In genomic region chr6:131581523-131581922, GRCh38 we compare ENCODE assay signal across 1 cellular context.
TF ChIP-seq lines count a peak whose summit lies in the region.

No MANE protein-coding gene starts in this region.

TF ChIP-seq in HepG2, 621 proteins besides CTCF, POLR2A, EP300 and RAD21:
- TF ChIP-seq AFF4 (CRISPR knock-in tag; IDR thresholded peaks at IDR 0.05): no peak
- TF ChIP-seq MLXIP (CRISPR knock-in tag; IDR thresholded peaks at IDR 0.05; ENCODE audit: borderline replicate concordance): no peak
- no peak for TF ChIP-seq HCFC1 (IDR thresholded peaks at IDR 0.05; ENCODE audit: low read depth, low read length)
- TF ChIP-seq ARNT2 (CRISPR knock-in tag; IDR thresholded peaks at IDR 0.05; ENCODE audit: low read depth): no peak
- TF ChIP-seq MTERF4 (CRISPR knock-in tag; IDR thresholded peaks at IDR 0.05): no peak
- TF ChIP-seq IRF1 (CRISPR knock-in tag; IDR thresholded peaks at IDR 0.05; ENCODE audit: low read depth): no peak
- no peak for TF ChIP-seq EEA1 (CRISPR knock-in tag; IDR thresholded peaks at IDR 0.05; ENCODE audit: borderline replicate concordance)
- no peak for TF ChIP-seq REPIN1 (CRISPR knock-in tag; IDR thresholded peaks at IDR 0.05; ENCODE audit: borderline replicate concordance, low read depth)
- TF ChIP-seq GRHL1 (CRISPR knock-in tag; conservative IDR thresholded peaks at IDR 0.05): no peak
- TF ChIP-seq REST (IDR thresholded peaks at IDR 0.05; ENCODE audit: borderline replicate concordance in 1 of 2, low read depth in 1 of 2, low read length in 2 of 2): no peak
- no peak for TF ChIP-seq ZNF75D (CRISPR knock-in tag; IDR thresholded peaks at IDR 0.05; ENCODE audit: borderline replicate concordance)
- no peak for TF ChIP-seq DZIP1 (CRISPR knock-in tag; IDR thresholded peaks at IDR 0.05)
- TF ChIP-seq KLF16 (CRISPR knock-in tag; IDR thresholded peaks at IDR 0.05): no peak
- no peak for TF ChIP-seq POGK (CRISPR knock-in tag; conservative IDR thresholded peaks at IDR 0.05)
- TF ChIP-seq HBP1 (CRISPR knock-in tag; IDR thresholded peaks at IDR 0.05; ENCODE audit: low read depth): no peak
- no peak for TF ChIP-seq KLF12 (CRISPR knock-in tag; IDR thresholded peaks at IDR 0.05; ENCODE audit: borderline replicate concordance)
- no peak for TF ChIP-seq ZNF704 (CRISPR knock-in tag; IDR thresholded peaks at IDR 0.05; ENCODE audit: borderline replicate concordance)
- TF ChIP-seq ZNF260 (CRISPR knock-in tag; IDR thresholded peaks at IDR 0.05; ENCODE audit: borderline replicate concordance, low read depth): no peak
- TF ChIP-seq BRD4 (CRISPR knock-in tag; IDR thresholded peaks at IDR 0.05): no peak
